Comparison of ENCODE assay signal across 15 cellular contexts in genomic region chr1:36699113-36699512, GRCh38.
"Had no signal": no experiment of that assay in that cellular context is flagged by ENCODE, and none has a peak within 500 bp of the region (broad histone marks: within the 10 kb centered on the region; RNA-seq: fewer than 3 reads in every experiment).

No MANE protein-coding gene starts in this region.

- H3K4me3 ChIP-seq: gastroesophageal sphincter, stomach, thyroid gland had no signal

- H3K9me3 ChIP-seq: gastroesophageal sphincter, stomach, thyroid gland had no signal

- H3K27me3 ChIP-seq: thyroid gland had no signal

- H3K4me1 ChIP-seq: thyroid gland had no signal

- H3K27ac ChIP-seq: gastroesophageal sphincter, stomach, thyroid gland had no signal

- DNase-seq: activated CD4-positive, alpha-beta T cell treated with anti-CD3 and anti-CD28 coated beads for 1 hour; activated CD4-positive, alpha-beta T cell treated with anti-CD3 and anti-CD28 coated beads, Interleukin-2, amount 50 U/mL, for 48 hours; activated naive CD4-positive, alpha-beta T cell treated with anti-CD3 and anti-CD28 coated beads for 36 hours; activated naive CD8-positive, alpha-beta T cell treated with anti-CD3 and anti-CD28 coated beads, Interleukin-2, amount 50 U/mL, for 24 hours; activated T-cell treated with anti-CD3 and anti-CD28 coated beads, Interleukin-2, amount 50 U/mL, for 1 hour; aorta; kidney; left ventricle myocardium superior; mesenchymal stem cell; natural killer cell; stimulated activated CD4-positive, alpha-beta T cell treated with anti-CD3 and anti-CD28 coated beads, Interleukin-1b, Interleukin-23, amount 100 ng/mL, for 48 hours; stomach; T-helper 1 cell; thyroid gland had no signal

- H3K36me3 ChIP-seq: gastroesophageal sphincter, stomach, thyroid gland had no signal
